Comparison of ENCODE assay signal across 17 cellular contexts in genomic region chr11:133936136-133936535, GRCh38.
"Had no signal": no experiment of that assay in that cellular context is flagged by ENCODE, and none has a peak within 500 bp of the region (broad histone marks: within the 10 kb centered on the region; RNA-seq: fewer than 3 reads in every experiment).

No MANE protein-coding gene starts in this region.

- DNase-seq: activated CD4-positive, alpha-beta memory T cell treated with anti-CD3 and anti-CD28 coated beads, Interleukin-2, amount 10 ng/mL, durations not matched to agents 7 days and 5 days; activated CD4-positive, alpha-beta T cell treated with anti-CD3 and anti-CD28 coated beads for 36 hours; activated naive CD4-positive, alpha-beta T cell treated with anti-CD3 and anti-CD28 coated beads for 36 hours; activated T-cell treated with anti-CD3 and anti-CD28 coated beads, Interleukin-2, amount 50 U/mL, for 24 hours; aorta; brain microvascular endothelial cell; colonic mucosa; foreskin melanocyte; head of caudate nucleus; lower lobe of right lung; natural killer cell; nucleus accumbens; sigmoid colon; spleen; stimulated activated CD4-positive, alpha-beta T cell treated with anti-CD3 and anti-CD28 coated beads, Interleukin-4, amount 100 ng/mL, for 4 hours; stimulated activated naive B cell treated with anti-CD40 and anti-IgM and Interleukin-4, amounts not matched to agents 10 μg/mL and 1 μg/mL and 100 μg/mL, for 72 hours; upper lobe of right lung had no signal

- H3K4me1 ChIP-seq: colonic mucosa, lower lobe of right lung, sigmoid colon, spleen, upper lobe of right lung had no signal

- H3K36me3 ChIP-seq: brain microvascular endothelial cell, colonic mucosa, lower lobe of right lung, upper lobe of right lung had no signal

- H3K9me3 ChIP-seq: colonic mucosa, lower lobe of right lung, sigmoid colon, spleen, upper lobe of right lung had no signal

- H3K4me3 ChIP-seq: colonic mucosa, lower lobe of right lung, sigmoid colon, spleen, upper lobe of right lung had no signal

- H3K27me3 ChIP-seq: brain microvascular endothelial cell, colonic mucosa, sigmoid colon, spleen, upper lobe of right lung had no signal

- H3K27ac ChIP-seq: brain microvascular endothelial cell, colonic mucosa, lower lobe of right lung, sigmoid colon, spleen, upper lobe of right lung had no signal
